ENCODE assay signal across 16 cellular contexts in genomic region chr1:148373236-148373935, GRCh38.
A peak's percentile ranks its signal among the peaks of the same experiment; 100 is the strongest.
DNase-seq lines count a peak whose midpoint lies in the region; ATAC-seq and TF ChIP-seq lines count a peak whose summit lies in the region.
"Had no signal": no experiment of that assay in that cellular context is flagged by ENCODE, and none has a peak within 500 bp of the region (broad histone marks: within the 10 kb centered on the region; RNA-seq: fewer than 3 reads in every experiment).

No MANE protein-coding gene starts in this region.

- H3K9ac ChIP-seq in smooth muscle cell (ENCODE audit: low read depth): no peak overlapping the region

- peak overlapping the region; percentile 67 for H2AFZ ChIP-seq in smooth muscle cell (ENCODE audit: low read depth)

- H3K27ac ChIP-seq in smooth muscle cell (ENCODE audit: low read depth) (peak overlapping the region; percentile 16), lower lobe of right lung (no peak overlapping the region)
- H3K27ac ChIP-seq: cardiac muscle cell, right atrium auricular region, SJSA1 had no signal

- intact Hi-C loops in lower lobe of right lung (cut with DNase I): no loop called here

- H3K27me3 ChIP-seq in smooth muscle cell (ENCODE audit: low read depth) (no peaks in the 10 kb centered on the region), lower lobe of right lung (ENCODE audit: low read depth) (no peaks in the 10 kb centered on the region)
- H3K27me3 ChIP-seq: right atrium auricular region, SJSA1 had no signal

- no peaks in the 10 kb centered on the region for H3K9me3 ChIP-seq in smooth muscle cell (replicated peaks; ENCODE audit: low read depth)
- H3K9me3 ChIP-seq in lower lobe of right lung: no peaks in the 10 kb centered on the region
- H3K9me3 ChIP-seq: HAP-1, right atrium auricular region, SJSA1 had no signal

- H3K4me1 Mint-ChIP-seq in T-helper 2 cell treated with Interferon-gamma antibody and Interleukin-4, amounts not matched to agents 5 μg/mL and 100 μg/mL, for 36 hours (ENCODE audit: low read depth): peaks cover 31% of the 10 kb centered on the region
- H3K4me1 Mint-ChIP-seq in central memory CD8-positive, alpha-beta T cell: peaks cover 29% of the 10 kb centered on the region

- 90% methylated on average over 8 of the region's 8 CpGs for WGBS in smooth muscle cell (ENCODE audit: low lambda C conversion rate)

- H3K27me3 Mint-ChIP-seq in T-helper 2 cell treated with Interferon-gamma antibody and Interleukin-4, amounts not matched to agents 5 μg/mL and 100 μg/mL, for 36 hours (ENCODE audit: low read depth): no peaks in the 10 kb centered on the region
- H3K27me3 Mint-ChIP-seq in central memory CD8-positive, alpha-beta T cell: no peaks in the 10 kb centered on the region

- H3K4me2 ChIP-seq in smooth muscle cell: no peak overlapping the region

- TF ChIP-seq CTCF in smooth muscle cell (IDR thresholded peaks at IDR 0.05; ENCODE audit: borderline replicate concordance, insufficient read depth, poor library complexity, severe bottlenecking) (no peak), lower lobe of right lung (IDR thresholded peaks at IDR 0.05) (no peak)

- H3K4me1 ChIP-seq in smooth muscle cell (ENCODE audit: low read depth): no peaks in the 10 kb centered on the region
- H3K4me1 ChIP-seq in lower lobe of right lung: no peaks in the 10 kb centered on the region
- H3K4me1 ChIP-seq: HAP-1, right atrium auricular region had no signal

- no peaks in the 10 kb centered on the region for H4K20me1 ChIP-seq in smooth muscle cell (ENCODE audit: low read depth)

- H3K4me3 Mint-ChIP-seq in T-helper 2 cell treated with Interferon-gamma antibody and Interleukin-4, amounts not matched to agents 5 μg/mL and 100 μg/mL, for 36 hours: peak overlapping the region; percentile 81
- H3K4me3 Mint-ChIP-seq in central memory CD8-positive, alpha-beta T cell: peak overlapping the region; percentile 69

- H3K9me3 Mint-ChIP-seq in T-helper 2 cell treated with Interferon-gamma antibody and Interleukin-4, amounts not matched to agents 5 μg/mL and 100 μg/mL, for 36 hours: no peaks in the 10 kb centered on the region
- H3K9me3 Mint-ChIP-seq in central memory CD8-positive, alpha-beta T cell: no peaks in the 10 kb centered on the region

- H3K36me3 Mint-ChIP-seq in T-helper 2 cell treated with Interferon-gamma antibody and Interleukin-4, amounts not matched to agents 5 μg/mL and 100 μg/mL, for 36 hours (ENCODE audit: low read depth): no peaks in the 10 kb centered on the region
- peaks cover 3% of the 10 kb centered on the region for H3K36me3 Mint-ChIP-seq in central memory CD8-positive, alpha-beta T cell (ENCODE audit: insufficient read depth)

- peaks cover 4% of the 10 kb centered on the region for H3F3A ChIP-seq in smooth muscle cell (ENCODE audit: low read depth)

- H3K4me3 ChIP-seq in smooth muscle cell (no peak overlapping the region), lower lobe of right lung (no peak overlapping the region)
- H3K4me3 ChIP-seq: cardiac muscle cell, HAP-1, right atrium auricular region, SJSA1 had no signal

- H3K27ac Mint-ChIP-seq in T-helper 2 cell treated with Interferon-gamma antibody and Interleukin-4, amounts not matched to agents 5 μg/mL and 100 μg/mL, for 36 hours: peak overlapping the region; percentile 97
- peak overlapping the region; percentile 96 for H3K27ac Mint-ChIP-seq in central memory CD8-positive, alpha-beta T cell (ENCODE audit: low read depth)

- peak; percentile 45 for ATAC-seq in central memory CD8-positive, alpha-beta T cell (replicated peaks; ENCODE audit: extremely low read depth, poor library complexity, severe bottlenecking)
- ATAC-seq in HG02852 (IDR thresholded peaks at IDR 0.05; ENCODE audit: unreplicated experiment) (no peak), lower lobe of right lung (no peak)

- H3K36me3 ChIP-seq in smooth muscle cell (ENCODE audit: low read depth) (no peaks in the 10 kb centered on the region), lower lobe of right lung (no peaks in the 10 kb centered on the region)
- H3K36me3 ChIP-seq: cardiac muscle cell, HAP-1, right atrium auricular region, SJSA1 had no signal

- no peaks in the 10 kb centered on the region for H3K79me2 ChIP-seq in smooth muscle cell (ENCODE audit: low read depth)

- DNase-seq in activated CD4-positive, alpha-beta T cell treated with anti-CD3 and anti-CD28 coated beads for 48 hours: peak; percentile 9
- DNase-seq in activated CD4-positive, alpha-beta T cell treated with anti-CD3 and anti-CD28 coated beads, Interleukin-2, amount 50 U/mL, for 1 hour: no peak
- DNase-seq in T-helper 2 cell treated with Interferon-gamma antibody and Interleukin-4, amounts not matched to agents 5 μg/mL and 100 μg/mL, for 36 hours (ENCODE audit: low spot score): peak; percentile 17
- no peak for DNase-seq in central memory CD8-positive, alpha-beta T cell (ENCODE audit: low spot score in 2 of 2)
- DNase-seq in smooth muscle cell (lab: John Stamatoyannopoulos, UW; ENCODE audit: unreplicated experiment): no peak
- DNase-seq in DMS53 (lab: John Stamatoyannopoulos, UW): no peak
- DNase-seq in lower lobe of right lung: no peak
- DNase-seq: head of caudate nucleus; NCI-H2171 treated with DMSO at 0.1 percent for 48 hours; NK-92 treated with Interleukin-12 subunit alpha and Interleukin-12 subunit beta, amount 100 ng/mL, for 24 hours; substantia nigra had no signal

Comparison
In these comparisons a context has a peak if more than half of its experiments do, and no peak if none do; other contexts are left out.
1. DNase-seq: peak in activated CD4-positive, alpha-beta T cell treated with anti-CD3 and anti-CD28 coated beads for 48 hours (single experiment) and T-helper 2 cell treated with Interferon-gamma antibody and Interleukin-4, amounts not matched to agents 5 μg/mL and 100 μg/mL, for 36 hours (single experiment); none in activated CD4-positive, alpha-beta T cell treated with anti-CD3 and anti-CD28 coated beads, Interleukin-2, amount 50 U/mL, for 1 hour (single experiment), central memory CD8-positive, alpha-beta T cell (0 of 2), smooth muscle cell (single experiment), DMS53 (single experiment) and lower lobe of right lung (single experiment).